ENCODE assay signal across 1 cellular context in the genomic region with DNA sequence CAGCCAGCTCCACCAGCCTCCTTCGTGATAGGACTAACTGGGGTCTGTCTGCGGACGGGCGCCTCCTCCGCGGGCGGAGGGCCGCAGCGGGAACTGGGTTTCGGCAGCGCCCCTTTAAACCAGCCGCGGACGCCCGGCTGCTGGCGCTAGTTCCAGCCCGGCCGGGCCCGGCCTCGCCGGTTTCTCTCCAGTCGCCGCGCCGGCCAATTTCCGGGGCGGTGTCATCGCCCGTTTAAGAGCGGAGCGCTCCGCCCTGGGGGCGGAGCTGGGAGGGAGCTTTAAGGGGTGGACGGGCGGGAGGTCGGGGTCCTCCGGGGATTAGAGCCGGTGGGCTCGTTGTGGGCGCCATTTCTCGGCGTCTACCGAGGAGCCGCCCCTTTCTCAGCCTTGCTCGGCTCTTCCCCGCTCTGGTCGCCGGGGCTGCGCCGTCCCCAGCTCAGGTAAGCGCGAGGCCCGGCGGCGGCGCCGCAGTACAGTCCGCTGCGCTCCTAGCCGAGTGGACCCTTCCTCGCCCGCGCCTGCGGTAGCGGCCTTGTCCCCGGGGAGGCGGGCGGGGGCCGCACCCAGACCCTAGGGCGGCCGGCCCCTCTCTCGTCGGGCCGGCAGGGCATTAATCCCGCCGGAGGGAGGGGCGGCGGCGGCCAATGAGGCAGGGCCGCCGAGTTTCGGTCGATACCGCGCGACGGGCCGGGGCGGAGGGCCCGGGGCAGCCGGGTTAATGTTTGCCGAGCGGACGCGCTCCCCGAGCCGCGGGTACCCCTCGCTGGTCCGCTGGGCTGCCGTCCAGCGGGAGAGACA.
TF ChIP-seq lines count a peak whose summit lies in the region.

TSS of gene EPB41L5 (plus strand) at position 307 of the 798 bp plus-strand sequence. CDS start 6,008 bp downstream, outside the sequence.

TF ChIP-seq in WTC11, 78 proteins besides CTCF, POLR2A, EP300 and RAD21 (continued from another document):
- TF ChIP-seq, protein P1, sequence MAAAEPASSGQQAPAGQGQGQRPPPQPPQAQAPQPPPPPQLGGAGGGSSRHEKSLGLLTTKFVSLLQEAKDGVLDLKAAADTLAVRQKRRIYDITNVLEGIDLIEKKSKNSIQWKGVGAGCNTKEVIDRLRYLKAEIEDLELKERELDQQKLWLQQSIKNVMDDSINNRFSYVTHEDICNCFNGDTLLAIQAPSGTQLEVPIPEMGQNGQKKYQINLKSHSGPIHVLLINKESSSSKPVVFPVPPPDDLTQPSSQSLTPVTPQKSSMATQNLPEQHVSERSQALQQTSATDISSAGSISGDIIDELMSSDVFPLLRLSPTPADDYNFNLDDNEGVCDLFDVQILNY (CRISPR knock-in tag; IDR thresholded peaks at IDR 0.05) = 0 out of 2 replicates have a peak, but pooled peaks have one; percentile 31
- no peak for TF ChIP-seq JUN (CRISPR knock-in tag; IDR thresholded peaks at IDR 0.05)
